9 cellular contexts compared by ENCODE assay signal in genomic region chr14:63896278-63896720, GRCh38. TPM values are rescaled to one million over a fixed set of nuclear protein-coding genes. Genes with fewer than 3 reads are reported as not detected.
DNase-seq lines count a peak whose midpoint lies in the region; ATAC-seq, FAIRE-seq and TF ChIP-seq lines count a peak whose summit lies in the region.
"Had no signal": no experiment of that assay in that cellular context is flagged by ENCODE, and none has a peak within 500 bp of the region (broad histone marks: within the 10 kb centered on the region; RNA-seq: fewer than 3 reads in every experiment).

No MANE protein-coding gene starts in this region.

- ATAC-seq in A549 (peak; percentile 42 to 73; a peak in 4 of 6 replicates), HG02588 (IDR thresholded peaks at IDR 0.05; ENCODE audit: unreplicated experiment) (no peak)
- ATAC-seq in stimulated activated naive CD8-positive, alpha-beta T cell treated with anti-CD3 and anti-CD28 coated beads, Interleukin-15, Interleukin-2, amounts not matched to agents 100 U/mL and 50 U/mL, for 24 hours, result no peak

- TF ChIP-seq CTCF in A549 (IDR thresholded peaks at IDR 0.05), result no peak
- no peak for TF ChIP-seq CTCF in chondrocyte (IDR thresholded peaks at IDR 0.05)

- H3K9me3 ChIP-seq in A549 (no peaks in the 10 kb centered on the region), MG63 (no peaks in the 10 kb centered on the region)

- H3K4me1 Mint-ChIP-seq in chondrocyte (ENCODE audit: low read depth), result peaks cover 68% of the 10 kb centered on the region

- TF ChIP-seq RAD21 in A549 (conservative IDR thresholded peaks at IDR 0.05 in 1 of 2, IDR thresholded peaks at IDR 0.05 in 1 of 2), result no peak

- peak overlapping the region; percentile 92 for H3K27ac Mint-ChIP-seq in chondrocyte (ENCODE audit: unreplicated experiment)
- H3K27ac Mint-ChIP-seq: IgD-negative memory B cell had no signal

- H3K4me3 ChIP-seq in A549, result no peak overlapping the region
- no peak overlapping the region for H3K4me3 ChIP-seq in MG63

- peak overlapping the region; percentile 55 for H3K4me2 ChIP-seq in A549

- POLR2A ChIA-PET in A549 (lab: Yijun Ruan, JAX), result interaction anchor here (0.5 kb wide), 1 partner anchor 13 kb away, joined by 7 read pairs; no protein-coding TSS in a partner anchor

- CTCF ChIA-PET in A549 (lab: Yijun Ruan, JAX), result no interaction called here

- H3K27me3 Mint-ChIP-seq in chondrocyte (ENCODE audit: low read depth), result no peaks in the 10 kb centered on the region
- H3K27me3 Mint-ChIP-seq: IgD-negative memory B cell had no signal

- 15% methylated on average over 4 of the region's 4 CpGs for WGBS in A549 (ENCODE audit: missing lambda C conversion rate)

- no peak; a peak in 1 of 5 replicates for TF ChIP-seq EP300 in A549 (IDR thresholded peaks at IDR 0.05)

- H3K27me3 ChIP-seq in MG63, result no peaks in the 10 kb centered on the region

- H3K4me3 Mint-ChIP-seq in chondrocyte (ENCODE audit: unreplicated experiment), result no peak overlapping the region

- H3K36me3 ChIP-seq in MG63, result no peaks in the 10 kb centered on the region

- H3K4me1 ChIP-seq in A549, result peaks cover 44% of the 10 kb centered on the region

- no peaks in the 10 kb centered on the region for H3K9me3 Mint-ChIP-seq in chondrocyte (ENCODE audit: low read depth)
- H3K9me3 Mint-ChIP-seq: IgD-negative memory B cell had no signal

- no peak for FAIRE-seq in A549 (lab: Jason Lieb, UNC)

- DNase-seq in A549 (ENCODE audit: low read depth in 1 of 2, low spot score in 1 of 2) (peak in 1 of 2 experiments; percentile 55), MG63 (peak; percentile 78), chondrocyte (ENCODE audit: low spot score) (no peak), lung microvascular endothelial cell (ENCODE audit: low read depth in 2 of 2) (peak; percentile 94), MV-4-11 (lab: John Stamatoyannopoulos, UW) (no peak), NCI-H524 (lab: John Stamatoyannopoulos, UW) (no peak)
- no peak for DNase-seq in stimulated activated naive CD8-positive, alpha-beta T cell treated with anti-CD3 and anti-CD28 coated beads, Interleukin-15, Interleukin-2, amounts not matched to agents 100 U/mL and 50 U/mL, for 24 hours

- no peak for TF ChIP-seq POLR2A in A549 (IDR thresholded peaks at IDR 0.05; ENCODE audit: low read length)

- peak overlapping the region; percentile 16 to 63; a peak in 5 of 6 replicates for H3K27ac ChIP-seq in A549

- no peaks in the 10 kb centered on the region for H3K36me3 Mint-ChIP-seq in chondrocyte (ENCODE audit: low read depth)
- H3K36me3 Mint-ChIP-seq: IgD-negative memory B cell had no signal

TF ChIP-seq in A549, 52 proteins besides CTCF, POLR2A, EP300 and RAD21:
- TF ChIP-seq ZFP36 (IDR thresholded peaks at IDR 0.05; ENCODE audit: borderline replicate concordance, partially characterized antibody) (no peak), JUNB (IDR thresholded peaks at IDR 0.05) (no peak), MYC (IDR thresholded peaks at IDR 0.05; ENCODE audit: borderline replicate concordance, low read length) (no peak), MAFK (IDR thresholded peaks at IDR 0.05; ENCODE audit: partially characterized antibody) (no peak), ESRRA (IDR thresholded peaks at IDR 0.05; ENCODE audit: borderline replicate concordance, low read length) (no peak), ATOH8 (CRISPR knock-in tag; IDR thresholded peaks at IDR 0.05; ENCODE audit: low read depth) (no peak), EHF (CRISPR knock-in tag; IDR thresholded peaks at IDR 0.05) (no peak), ZSCAN20 (CRISPR knock-in tag; IDR thresholded peaks at IDR 0.05) (no peak), TP53 (CRISPR knock-in tag; IDR thresholded peaks at IDR 0.05) (no peak), MAX (IDR thresholded peaks at IDR 0.05) (no peak), CEBPB (IDR thresholded peaks at IDR 0.05) (no peak), E2F6 (IDR thresholded peaks at IDR 0.05; ENCODE audit: borderline replicate concordance, low read depth) (no peak)

RNA-seq across cellular contexts. Expression of gene SYNE2, which starts 43.5 kb away (rescaled TPM):
- polyA plus RNA-seq in A549 (2011; rRNA removed) (11.3 and 16.0 TPM in 2 replicates), A549 (2017; fragmentation: RNase III; extraction: RNeasy Plus Mini Kit Qiagen cat#74134 plus additional on column Dnase treatment) (2.8 to 3.4 TPM (median 3.3 TPM) in 3 replicates)
- polyA plus RNA-seq in A549 (2012; cell fraction: cytosol; rRNA removed), result 5.2 and 5.9 TPM in 2 replicates
- polyA plus RNA-seq in A549 (2012; cell fraction: nucleus; rRNA removed), result 53.5 and 56.8 TPM in 2 replicates
- 63.5 and 85.0 TPM in 2 replicates for polyA minus RNA-seq in A549 (2011; rRNA and poly(A)+ RNA removed)
- total RNA-seq in MG63 (2014; rRNA removed; shearing (Covaris generic); ENCODE audit: low replicate concordance), result 2.6 and 8.2 TPM in 2 replicates
- total RNA-seq in chondrocyte (13.6 to 15.3 TPM (median 14.2 TPM) in 3 replicates), lung microvascular endothelial cell (43.6 and 50.2 TPM in 2 replicates)

Comparison
In these comparisons a context has a peak if more than half of its experiments do, and no peak if none do; other contexts are left out.
1. ATAC-seq: peak in A549 (2 of 2); none in stimulated activated naive CD8-positive, alpha-beta T cell treated with anti-CD3 and anti-CD28 coated beads, Interleukin-15, Interleukin-2, amounts not matched to agents 100 U/mL and 50 U/mL, for 24 hours (single experiment) and HG02588 (single experiment).
2. DNase-seq: peak in MG63 (single experiment) and lung microvascular endothelial cell (2 of 2); none in chondrocyte (single experiment), stimulated activated naive CD8-positive, alpha-beta T cell treated with anti-CD3 and anti-CD28 coated beads, Interleukin-15, Interleukin-2, amounts not matched to agents 100 U/mL and 50 U/mL, for 24 hours (single experiment), MV-4-11 (single experiment) and NCI-H524 (0 of 2).